11 cellular contexts compared by ENCODE assay signal in the genomic region with DNA sequence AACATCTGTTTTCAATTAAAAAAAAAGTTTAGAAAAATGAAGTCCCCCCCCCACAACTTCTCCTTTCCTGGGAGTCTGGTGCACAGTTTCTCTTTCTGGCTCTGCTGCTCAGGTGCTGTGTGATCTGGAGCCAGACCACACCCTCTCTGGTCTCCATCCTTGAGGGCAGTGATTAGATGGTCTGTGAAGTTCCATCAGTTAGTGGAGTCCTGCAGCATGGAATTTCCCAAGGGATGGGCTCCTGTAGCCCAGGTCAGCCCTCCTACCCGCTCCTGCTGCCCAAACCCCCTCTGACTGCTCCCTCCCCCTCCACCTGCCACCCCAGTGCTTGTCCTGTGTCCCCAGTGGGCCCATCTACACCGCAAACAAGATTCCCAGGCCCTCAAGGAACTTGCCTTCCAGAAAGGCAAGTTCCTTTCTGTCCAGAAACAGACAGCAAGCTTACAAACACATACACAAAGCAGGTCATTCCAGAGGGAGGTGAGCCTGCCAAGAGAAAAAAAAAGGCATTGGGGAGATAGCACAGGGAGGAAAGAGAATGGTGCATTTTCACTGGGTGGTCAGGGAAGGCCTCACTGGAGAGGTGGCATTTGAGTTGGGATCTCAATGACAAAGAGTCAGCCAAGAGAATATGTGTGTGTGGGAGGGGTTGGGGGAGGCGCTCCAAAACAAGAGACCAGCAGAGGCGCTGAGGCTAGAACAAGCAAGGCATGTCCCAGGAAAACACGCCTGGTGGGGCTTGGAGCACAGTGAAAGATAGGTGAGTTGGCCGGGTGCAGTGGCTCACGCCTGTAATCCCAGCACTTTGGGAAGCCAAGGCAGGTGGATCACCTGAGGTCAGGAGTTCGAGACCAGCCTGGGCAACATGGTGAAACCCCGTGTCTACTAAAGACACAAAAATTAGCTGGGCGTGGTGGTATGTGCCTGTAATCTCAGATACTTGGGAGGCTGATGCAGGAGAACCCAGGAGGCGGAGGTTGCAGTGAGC. TPM values are rescaled to one million over a fixed set of nuclear protein-coding genes. Genes with fewer than 3 reads are reported as not detected.
DNase-seq lines count a peak whose midpoint lies in the region; ATAC-seq and TF ChIP-seq lines count a peak whose summit lies in the region.
"Had no signal": no experiment of that assay in that cellular context is flagged by ENCODE, and none has a peak within 500 bp of the region (broad histone marks: within the 10 kb centered on the region; RNA-seq: fewer than 3 reads in every experiment).

No MANE protein-coding gene starts in this region.

- CTCF ChIA-PET in MCF 10A (lab: Yijun Ruan, JAX), result interaction anchor here (0.6 to 5.0 kb wide), 26 partner anchors 10 to 912 kb away, joined by 3 to 43 read pairs (median 4); no protein-coding TSS in a partner anchor
- CTCF ChIA-PET in mammary epithelial cell (lab: Charles Lee; ENCODE audit: low non-redundant PET), result interaction anchor here (0.5 to 1.0 kb wide), 5 partner anchors 7 to 338 kb away, joined by 3 to 7 read pairs (median 4); a partner anchor contains a TSS

- ATAC-seq in HG03342 (IDR thresholded peaks at IDR 0.05; ENCODE audit: unreplicated experiment), result no peak

- no peaks in the 10 kb centered on the region for H3K9me3 ChIP-seq in mammary epithelial cell (replicated peaks; ENCODE audit: insufficient read depth, low read length)
- H3K9me3 ChIP-seq in iPS DF 6.9 (ENCODE audit: control insufficient read depth, insufficient read depth, low read length), result no peaks in the 10 kb centered on the region
- no peaks in the 10 kb centered on the region for H3K9me3 ChIP-seq in Karpas-422 (ENCODE audit: low read length)
- H3K9me3 ChIP-seq: colonic mucosa, spleen had no signal

- H3K79me2 ChIP-seq in mammary epithelial cell (ENCODE audit: insufficient read depth, low read length), result no peaks in the 10 kb centered on the region
- no peaks in the 10 kb centered on the region for H3K79me2 ChIP-seq in Karpas-422 (ENCODE audit: low read length)

- H3K9me2 ChIP-seq in Karpas-422 (replicated peaks; ENCODE audit: insufficient read depth, low read length), result no peaks in the 10 kb centered on the region

- 66% methylated on average over 9 of the region's 11 CpGs for WGBS in mammary epithelial cell (ENCODE audit: low coverage, missing lambda C conversion rate)
- WGBS in iPS DF 6.9 (ENCODE audit: insufficient coverage, insufficient read length), result no CpG with 5 or more reads among the region's 11 CpGs

- DNase-seq in MCF 10A (ENCODE audit: unreplicated experiment) (no peak), mammary epithelial cell (no peak), chondrocyte (ENCODE audit: low spot score) (no peak), iPS DF 6.9 (ENCODE audit: low read depth, low spot score) (peak; percentile 78), type B pancreatic cell (ENCODE audit: extremely low spot score, unreplicated experiment) (no peak), Karpas-422 (no peak)
- no peak for DNase-seq in central memory CD4-positive, alpha-beta T cell
- DNase-seq: activated CD4-positive, CD25-positive, alpha-beta regulatory T cell treated with anti-CD3 and anti-CD28 coated beads, Interleukin-2, amount 50 U/mL, for 72 hours; spleen had no signal

- no peaks in the 10 kb centered on the region for H3K27me3 ChIP-seq in mammary epithelial cell (ENCODE audit: insufficient read depth, low read length)
- no peaks in the 10 kb centered on the region for H3K27me3 ChIP-seq in iPS DF 6.9 (ENCODE audit: control insufficient read depth, insufficient read depth, low read length)
- H3K27me3 ChIP-seq in Karpas-422 (ENCODE audit: low read length), result no peaks in the 10 kb centered on the region
- H3K27me3 ChIP-seq: colonic mucosa had no signal

- H3K4me3 Mint-ChIP-seq in MCF 10A (ENCODE audit: unreplicated experiment), result peak overlapping the region; percentile 15
- no peak overlapping the region for H3K4me3 Mint-ChIP-seq in chondrocyte (ENCODE audit: unreplicated experiment)
- H3K4me3 Mint-ChIP-seq in type B pancreatic cell, result no peak overlapping the region

- H3K27ac ChIP-seq in mammary epithelial cell (ENCODE audit: insufficient read depth, low read depth, low read length), result no peak overlapping the region
- H3K27ac ChIP-seq in iPS DF 6.9 (ENCODE audit: low read length), result no peak overlapping the region
- no peak overlapping the region for H3K27ac ChIP-seq in Karpas-422 (ENCODE audit: low read length)
- H3K27ac ChIP-seq: colonic mucosa had no signal

- peaks cover 6% of the 10 kb centered on the region for H3K4me1 ChIP-seq in mammary epithelial cell (ENCODE audit: insufficient read depth, low read length)
- H3K4me1 ChIP-seq in iPS DF 6.9 (ENCODE audit: control insufficient read depth, insufficient read depth, low read length), result peaks cover 14% of the 10 kb centered on the region
- no peaks in the 10 kb centered on the region; the same call in 1 of the 2 replicates for H3K4me1 ChIP-seq in Karpas-422 (ENCODE audit: low read length)
- H3K4me1 ChIP-seq: colonic mucosa had no signal

- dilution Hi-C loops in mammary epithelial cell (cut with HindIII; ENCODE audit: low sequenced_read_pairs), result loop anchor here (5.0 kb wide), 1 partner anchor 347 kb away; no protein-coding TSS in a partner anchor

- TF ChIP-seq CTCF in MCF 10A (IDR thresholded peaks at IDR 0.05; ENCODE audit: unreplicated experiment) (no peak), mammary epithelial cell (conservative IDR thresholded peaks at IDR 0.05 in 1 of 2, IDR thresholded peaks at IDR 0.05 in 1 of 2; ENCODE audit: extremely low read depth in 1 of 2, insufficient read depth in 1 of 2, low read depth in 1 of 2, low read length in 2 of 2) (no peak), chondrocyte (IDR thresholded peaks at IDR 0.05) (no peak), type B pancreatic cell (conservative IDR thresholded peaks at IDR 0.05) (peak; percentile 20)

- H2AFZ ChIP-seq in mammary epithelial cell (ENCODE audit: low read depth, low read length), result no peak overlapping the region
- no peak overlapping the region for H2AFZ ChIP-seq in Karpas-422 (ENCODE audit: low read length)

- H3K9me3 Mint-ChIP-seq in MCF 10A (ENCODE audit: unreplicated experiment) (no peaks in the 10 kb centered on the region), chondrocyte (ENCODE audit: low read depth) (no peaks in the 10 kb centered on the region), type B pancreatic cell (no peaks in the 10 kb centered on the region)

- H3K36me3 Mint-ChIP-seq in MCF 10A (ENCODE audit: insufficient read depth, unreplicated experiment) (peaks cover 4% of the 10 kb centered on the region), chondrocyte (ENCODE audit: low read depth) (no peaks in the 10 kb centered on the region), type B pancreatic cell (no peaks in the 10 kb centered on the region)

- H3K9ac ChIP-seq in mammary epithelial cell (ENCODE audit: insufficient read depth, low read length) (no peak overlapping the region), Karpas-422 (ENCODE audit: low read length) (no peak overlapping the region)

- H3K36me3 ChIP-seq in mammary epithelial cell (ENCODE audit: insufficient read depth, low read length) (no peaks in the 10 kb centered on the region), iPS DF 6.9 (ENCODE audit: control insufficient read depth, insufficient read depth, low read length) (no peaks in the 10 kb centered on the region), Karpas-422 (ENCODE audit: insufficient read depth, low read length) (no peaks in the 10 kb centered on the region)
- H3K36me3 ChIP-seq: colonic mucosa, spleen had no signal

- in situ Hi-C loops in mammary epithelial cell (cut with MboI; ENCODE audit: low sequenced_read_pairs in 2 of 2), result no loop called here

- peak overlapping the region; percentile 90 for H3K27ac Mint-ChIP-seq in MCF 10A (ENCODE audit: low read depth, unreplicated experiment)
- H3K27ac Mint-ChIP-seq in chondrocyte (ENCODE audit: unreplicated experiment), result peak overlapping the region; percentile 99
- peak overlapping the region; percentile 81 for H3K27ac Mint-ChIP-seq in type B pancreatic cell

- BruUV-seq in MCF 10A (replicated peaks; lab: Mats Ljungman, UMichigan) (no TSS peak), mammary epithelial cell (replicated peaks; lab: Mats Ljungman, UMichigan) (no TSS peak)

- H3K4me1 Mint-ChIP-seq in MCF 10A (ENCODE audit: insufficient read depth, unreplicated experiment) (peaks cover 44% of the 10 kb centered on the region), chondrocyte (ENCODE audit: low read depth) (peaks cover 68% of the 10 kb centered on the region), type B pancreatic cell (ENCODE audit: unreplicated experiment) (peaks cover 37% of the 10 kb centered on the region)

- H3K4me2 ChIP-seq in mammary epithelial cell (ENCODE audit: insufficient read depth, low read depth, low read length) (no peak overlapping the region), Karpas-422 (ENCODE audit: low read depth, low read length, poor library complexity, severe bottlenecking) (no peak overlapping the region)

- intact Hi-C loops in MCF 10A (cut with micrococcal nuclease) (loop anchor here (5.0 kb wide), 1 partner anchor 342 kb away; no protein-coding TSS in a partner anchor), mammary epithelial cell (cut with micrococcal nuclease) (loop anchor here (1.0 to 5.0 kb wide), 3 partner anchors 25 to 257 kb away; a partner anchor contains a TSS)

- POLR2A ChIA-PET in MCF 10A (lab: Yijun Ruan, JAX), result interaction anchor here (0.5 to 1.3 kb wide), 6 partner anchors 9 to 1418 kb away, joined by 3 to 5 read pairs (median 3); no protein-coding TSS in a partner anchor

- H4K20me1 ChIP-seq in mammary epithelial cell (ENCODE audit: insufficient read depth, low read length), result no peaks in the 10 kb centered on the region
- no peaks in the 10 kb centered on the region for H4K20me1 ChIP-seq in Karpas-422 (ENCODE audit: insufficient read depth, low read depth, low read length)

- H3K27me3 Mint-ChIP-seq in MCF 10A (ENCODE audit: insufficient read depth, unreplicated experiment) (no peaks in the 10 kb centered on the region), chondrocyte (ENCODE audit: low read depth) (no peaks in the 10 kb centered on the region), type B pancreatic cell (no peaks in the 10 kb centered on the region)

- H3K4me3 ChIP-seq in mammary epithelial cell (replicated peaks in 1 of 3; ENCODE audit: insufficient read depth in 1 of 3, low read depth in 2 of 3, low read length in 3 of 3) (no peak overlapping the region), iPS DF 6.9 (ENCODE audit: low read length) (no peak overlapping the region), Karpas-422 (ENCODE audit: low read length) (no peak overlapping the region)
- H3K4me3 ChIP-seq: colonic mucosa, spleen had no signal

RNA-seq across cellular contexts. Expression of a gene that starts 49.5 kb away (rescaled TPM):
- total RNA-seq in MCF 10A (2022) (3.6 and 4.0 TPM in 2 replicates), mammary epithelial cell (1 to 10 TPM; 3.5 to 8.2 TPM), chondrocyte (2.4 to 3.8 TPM (median 2.7 TPM) in 3 replicates), type B pancreatic cell (ENCODE audit: low replicate concordance) (8.8 and 11.1 TPM in 2 replicates)
- 1.9 TPM for polyA plus RNA-seq in mammary epithelial cell
- 2.6 TPM for polyA minus RNA-seq in mammary epithelial cell
- total RNA-seq in Karpas-422 (2014; rRNA removed; shearing (Covaris generic); ENCODE audit: low replicate concordance), result 3.4 and 3.5 TPM in 2 replicates

RNA-seq across cellular contexts. Expression of a gene that starts 57.2 kb away (rescaled TPM):
- total RNA-seq in MCF 10A (2022), result 80.5 and 82.4 TPM in 2 replicates
- 10 to 100 TPM in 1 of 2 donors, 1 to 10 TPM in 1; 7.2 to 10.0 TPM for total RNA-seq in mammary epithelial cell
- 4.9 TPM for polyA plus RNA-seq in mammary epithelial cell
- polyA minus RNA-seq in mammary epithelial cell, result 10.2 TPM
- total RNA-seq in chondrocyte, result 36.4 to 61.1 TPM (median 57.9 TPM) in 3 replicates
- 16.3 and 22.4 TPM in 2 replicates for total RNA-seq in type B pancreatic cell (ENCODE audit: low replicate concordance)
- not detected in 2 replicates for total RNA-seq in Karpas-422 (2014; rRNA removed; shearing (Covaris generic); ENCODE audit: low replicate concordance)
